ENCODE assay signal across 1 cellular context in genomic region chr19:42075616-42076374, GRCh38.
A peak's percentile ranks its signal among the peaks of the same experiment; 100 is the strongest.
TF ChIP-seq lines count a peak whose summit lies in the region.

Gene ZNF574 (plus strand): TSS chr19:42076166. CDS start chr19:42078607, 2,441 bp downstream.

TF ChIP-seq in HepG2, 621 proteins besides CTCF, POLR2A, EP300 and RAD21 (continued from another document and continues in another):
- TF ChIP-seq, protein P1, sequence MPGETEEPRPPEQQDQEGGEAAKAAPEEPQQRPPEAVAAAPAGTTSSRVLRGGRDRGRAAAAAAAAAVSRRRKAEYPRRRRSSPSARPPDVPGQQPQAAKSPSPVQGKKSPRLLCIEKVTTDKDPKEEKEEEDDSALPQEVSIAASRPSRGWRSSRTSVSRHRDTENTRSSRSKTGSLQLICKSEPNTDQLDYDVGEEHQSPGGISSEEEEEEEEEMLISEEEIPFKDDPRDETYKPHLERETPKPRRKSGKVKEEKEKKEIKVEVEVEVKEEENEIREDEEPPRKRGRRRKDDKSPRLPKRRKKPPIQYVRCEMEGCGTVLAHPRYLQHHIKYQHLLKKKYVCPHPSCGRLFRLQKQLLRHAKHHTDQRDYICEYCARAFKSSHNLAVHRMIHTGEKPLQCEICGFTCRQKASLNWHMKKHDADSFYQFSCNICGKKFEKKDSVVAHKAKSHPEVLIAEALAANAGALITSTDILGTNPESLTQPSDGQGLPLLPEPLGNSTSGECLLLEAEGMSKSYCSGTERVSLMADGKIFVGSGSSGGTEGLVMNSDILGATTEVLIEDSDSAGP (CRISPR knock-in tag; IDR thresholded peaks at IDR 0.05; ENCODE audit: borderline replicate concordance), result peak; percentile 69; the same call in 1 of the 2 replicates
- TF ChIP-seq, protein P2, sequence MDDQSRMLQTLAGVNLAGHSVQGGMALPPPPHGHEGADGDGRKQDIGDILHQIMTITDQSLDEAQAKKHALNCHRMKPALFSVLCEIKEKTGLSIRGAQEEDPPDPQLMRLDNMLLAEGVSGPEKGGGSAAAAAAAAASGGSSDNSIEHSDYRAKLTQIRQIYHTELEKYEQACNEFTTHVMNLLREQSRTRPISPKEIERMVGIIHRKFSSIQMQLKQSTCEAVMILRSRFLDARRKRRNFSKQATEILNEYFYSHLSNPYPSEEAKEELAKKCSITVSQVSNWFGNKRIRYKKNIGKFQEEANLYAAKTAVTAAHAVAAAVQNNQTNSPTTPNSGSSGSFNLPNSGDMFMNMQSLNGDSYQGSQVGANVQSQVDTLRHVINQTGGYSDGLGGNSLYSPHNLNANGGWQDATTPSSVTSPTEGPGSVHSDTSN (CRISPR knock-in tag; IDR thresholded peaks at IDR 0.05; ENCODE audit: borderline replicate concordance), result no peak
- TF ChIP-seq ZNF589 (CRISPR knock-in tag; conservative IDR thresholded peaks at IDR 0.05), result 0 out of 2 replicates have a peak, but pooled peaks have one; percentile 56
- TF ChIP-seq ZNF441 (CRISPR knock-in tag; IDR thresholded peaks at IDR 0.05; ENCODE audit: borderline replicate concordance), result peak; percentile 72; the same call in 1 of the 2 replicates
- 0 out of 2 replicates have a peak, but pooled peaks have one; percentile 31 for TF ChIP-seq RELA (CRISPR knock-in tag; IDR thresholded peaks at IDR 0.05)
- TF ChIP-seq NFKBIZ (CRISPR knock-in tag; IDR thresholded peaks at IDR 0.05), result no peak
- 0 out of 2 replicates have a peak, but pooled peaks have one; percentile 6 for TF ChIP-seq THAP7 (CRISPR knock-in tag; IDR thresholded peaks at IDR 0.05)
- 0 out of 2 replicates have a peak, but pooled peaks have one; percentile 31 for TF ChIP-seq ZNF33B (CRISPR knock-in tag; IDR thresholded peaks at IDR 0.05)
- no peak for TF ChIP-seq MTF2 (CRISPR knock-in tag; IDR thresholded peaks at IDR 0.05; ENCODE audit: borderline replicate concordance)
- TF ChIP-seq SKI (IDR thresholded peaks at IDR 0.05; ENCODE audit: partially characterized antibody), result peak; percentile 7
- peak; percentile 42 for TF ChIP-seq TBX2 (CRISPR knock-in tag; IDR thresholded peaks at IDR 0.05; ENCODE audit: borderline replicate concordance)
- TF ChIP-seq ZNF430 (CRISPR knock-in tag; IDR thresholded peaks at IDR 0.05), result 0 out of 2 replicates have a peak, but pooled peaks have one; percentile 29
- no peak for TF ChIP-seq ZNF569 (CRISPR knock-in tag; IDR thresholded peaks at IDR 0.05; ENCODE audit: borderline replicate concordance)
- TF ChIP-seq ZFP36L2 (CRISPR knock-in tag; IDR thresholded peaks at IDR 0.05), result no peak
- TF ChIP-seq, protein P3, sequence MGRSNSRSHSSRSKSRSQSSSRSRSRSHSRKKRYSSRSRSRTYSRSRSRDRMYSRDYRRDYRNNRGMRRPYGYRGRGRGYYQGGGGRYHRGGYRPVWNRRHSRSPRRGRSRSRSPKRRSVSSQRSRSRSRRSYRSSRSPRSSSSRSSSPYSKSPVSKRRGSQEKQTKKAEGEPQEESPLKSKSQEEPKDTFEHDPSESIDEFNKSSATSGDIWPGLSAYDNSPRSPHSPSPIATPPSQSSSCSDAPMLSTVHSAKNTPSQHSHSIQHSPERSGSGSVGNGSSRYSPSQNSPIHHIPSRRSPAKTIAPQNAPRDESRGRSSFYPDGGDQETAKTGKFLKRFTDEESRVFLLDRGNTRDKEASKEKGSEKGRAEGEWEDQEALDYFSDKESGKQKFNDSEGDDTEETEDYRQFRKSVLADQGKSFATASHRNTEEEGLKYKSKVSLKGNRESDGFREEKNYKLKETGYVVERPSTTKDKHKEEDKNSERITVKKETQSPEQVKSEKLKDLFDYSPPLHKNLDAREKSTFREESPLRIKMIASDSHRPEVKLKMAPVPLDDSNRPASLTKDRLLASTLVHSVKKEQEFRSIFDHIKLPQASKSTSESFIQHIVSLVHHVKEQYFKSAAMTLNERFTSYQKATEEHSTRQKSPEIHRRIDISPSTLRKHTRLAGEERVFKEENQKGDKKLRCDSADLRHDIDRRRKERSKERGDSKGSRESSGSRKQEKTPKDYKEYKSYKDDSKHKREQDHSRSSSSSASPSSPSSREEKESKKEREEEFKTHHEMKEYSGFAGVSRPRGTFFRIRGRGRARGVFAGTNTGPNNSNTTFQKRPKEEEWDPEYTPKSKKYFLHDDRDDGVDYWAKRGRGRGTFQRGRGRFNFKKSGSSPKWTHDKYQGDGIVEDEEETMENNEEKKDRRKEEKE (IDR thresholded peaks at IDR 0.05), result no peak
- TF ChIP-seq FOXP1 (IDR thresholded peaks at IDR 0.05), result no peak
- TF ChIP-seq FOXP1 (CRISPR knock-in tag; IDR thresholded peaks at IDR 0.05), result no peak
- no peak for TF ChIP-seq ADNP (CRISPR knock-in tag; IDR thresholded peaks at IDR 0.05)
- TF ChIP-seq DZIP1 (CRISPR knock-in tag; IDR thresholded peaks at IDR 0.05), result no peak
- TF ChIP-seq RXRA (CRISPR knock-in tag; IDR thresholded peaks at IDR 0.05), result peak; percentile 28; the same call in 1 of the 2 replicates
- TF ChIP-seq TGIF2 (CRISPR knock-in tag; IDR thresholded peaks at IDR 0.05), result peak; percentile 16; the same call in 1 of the 2 replicates
- TF ChIP-seq ZNF546 (CRISPR knock-in tag; conservative IDR thresholded peaks at IDR 0.05), result no peak
- TF ChIP-seq ZNF253 (CRISPR knock-in tag; IDR thresholded peaks at IDR 0.05; ENCODE audit: borderline replicate concordance), result 0 out of 2 replicates have a peak, but pooled peaks have one; percentile 2
- TF ChIP-seq HOXD1 (CRISPR knock-in tag; IDR thresholded peaks at IDR 0.05), result 0 out of 2 replicates have a peak, but pooled peaks have one; percentile 7
- TF ChIP-seq ZC3H4 (CRISPR knock-in tag; IDR thresholded peaks at IDR 0.05; ENCODE audit: borderline replicate concordance), result no peak
- peak; percentile 61 for TF ChIP-seq ZNF280B (CRISPR knock-in tag; IDR thresholded peaks at IDR 0.05; ENCODE audit: borderline replicate concordance)
- no peak for TF ChIP-seq CCAR2 (optimal IDR thresholded peaks at IDR 0.05; ENCODE audit: low read depth, low read length)
- TF ChIP-seq ZNF431 (CRISPR knock-in tag; IDR thresholded peaks at IDR 0.05; ENCODE audit: borderline replicate concordance, low read depth), result no peak; the same call in 1 of the 2 replicates
- TF ChIP-seq GATAD2A (CRISPR knock-in tag; IDR thresholded peaks at IDR 0.05), result peak; percentile 21; the same call in 1 of the 2 replicates
- peak; percentile 86 for TF ChIP-seq ATF7-NPFF (CRISPR knock-in tag; IDR thresholded peaks at IDR 0.05; ENCODE audit: low read depth)
- TF ChIP-seq ZNF570 (CRISPR knock-in tag; IDR thresholded peaks at IDR 0.05; ENCODE audit: borderline replicate concordance), result no peak
- no peak for TF ChIP-seq CEBPG (CRISPR knock-in tag; IDR thresholded peaks at IDR 0.05)
- TF ChIP-seq ZNF674 (CRISPR knock-in tag; IDR thresholded peaks at IDR 0.05; ENCODE audit: low read depth), result no peak
- no peak for TF ChIP-seq GABPA (IDR thresholded peaks at IDR 0.05; ENCODE audit: low read depth, low read length)
- TF ChIP-seq GABPA (CRISPR knock-in tag; IDR thresholded peaks at IDR 0.05; ENCODE audit: low read depth), result peak; percentile 43
- TF ChIP-seq KDM1A (CRISPR knock-in tag; IDR thresholded peaks at IDR 0.05), result no peak
- TF ChIP-seq SNAPC2 (CRISPR knock-in tag; IDR thresholded peaks at IDR 0.05), result 0 out of 2 replicates have a peak, but pooled peaks have one; percentile 34
- peak; percentile 87; the same call in 1 of the 2 replicates for TF ChIP-seq ZNF558 (CRISPR knock-in tag; IDR thresholded peaks at IDR 0.05; ENCODE audit: borderline replicate concordance)
- TF ChIP-seq SRSF4 (IDR thresholded peaks at IDR 0.05; ENCODE audit: low read depth, low read length, poor library complexity, severe bottlenecking), result no peak
- no peak for TF ChIP-seq MZF1 (CRISPR knock-in tag; IDR thresholded peaks at IDR 0.05; ENCODE audit: borderline replicate concordance)
- TF ChIP-seq HINFP (CRISPR knock-in tag; IDR thresholded peaks at IDR 0.05; ENCODE audit: low read depth), result peak; percentile 22; the same call in 1 of the 2 replicates
- no peak for TF ChIP-seq SRY (CRISPR knock-in tag; IDR thresholded peaks at IDR 0.05)
- TF ChIP-seq, protein P4, sequence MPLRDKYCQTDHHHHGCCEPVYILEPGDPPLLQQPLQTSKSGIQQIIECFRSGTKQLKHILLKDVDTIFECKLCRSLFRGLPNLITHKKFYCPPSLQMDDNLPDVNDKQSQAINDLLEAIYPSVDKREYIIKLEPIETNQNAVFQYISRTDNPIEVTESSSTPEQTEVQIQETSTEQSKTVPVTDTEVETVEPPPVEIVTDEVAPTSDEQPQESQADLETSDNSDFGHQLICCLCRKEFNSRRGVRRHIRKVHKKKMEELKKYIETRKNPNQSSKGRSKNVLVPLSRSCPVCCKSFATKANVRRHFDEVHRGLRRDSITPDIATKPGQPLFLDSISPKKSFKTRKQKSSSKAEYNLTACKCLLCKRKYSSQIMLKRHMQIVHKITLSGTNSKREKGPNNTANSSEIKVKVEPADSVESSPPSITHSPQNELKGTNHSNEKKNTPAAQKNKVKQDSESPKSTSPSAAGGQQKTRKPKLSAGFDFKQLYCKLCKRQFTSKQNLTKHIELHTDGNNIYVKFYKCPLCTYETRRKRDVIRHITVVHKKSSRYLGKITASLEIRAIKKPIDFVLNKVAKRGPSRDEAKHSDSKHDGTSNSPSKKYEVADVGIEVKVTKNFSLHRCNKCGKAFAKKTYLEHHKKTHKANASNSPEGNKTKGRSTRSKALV (CRISPR knock-in tag; IDR thresholded peaks at IDR 0.05), result 0 out of 2 replicates have a peak, but pooled peaks have one; percentile 37
- TF ChIP-seq SALL1 (CRISPR knock-in tag; IDR thresholded peaks at IDR 0.05), result peak; percentile 36
- TF ChIP-seq ZBTB37 (CRISPR knock-in tag; IDR thresholded peaks at IDR 0.05), result no peak
- TF ChIP-seq ZNF317 (CRISPR knock-in tag; IDR thresholded peaks at IDR 0.05), result peak; percentile 58; the same call in 1 of the 2 replicates
- TF ChIP-seq ETV6 (CRISPR knock-in tag; conservative IDR thresholded peaks at IDR 0.05), result peak; percentile 73
- TF ChIP-seq SP4 (CRISPR knock-in tag; IDR thresholded peaks at IDR 0.05), result peak; percentile 47; the same call in 1 of the 2 replicates
- no peak for TF ChIP-seq RFX1 (IDR thresholded peaks at IDR 0.05)
- TF ChIP-seq ZNF740 (CRISPR knock-in tag; IDR thresholded peaks at IDR 0.05), result 0 out of 2 replicates have a peak, but pooled peaks have one; percentile 16
- no peak for TF ChIP-seq MAFF (IDR thresholded peaks at IDR 0.05; ENCODE audit: low read depth, low read length)
- TF ChIP-seq SPEN (CRISPR knock-in tag; IDR thresholded peaks at IDR 0.05; ENCODE audit: low read depth), result peak; percentile 52
- no peak for TF ChIP-seq ATAD3A (CRISPR knock-in tag; IDR thresholded peaks at IDR 0.05)
- TF ChIP-seq CCDC6 (CRISPR knock-in tag; IDR thresholded peaks at IDR 0.05), result peak; percentile 32; the same call in 1 of the 2 replicates
- TF ChIP-seq NFE2L2 (IDR thresholded peaks at IDR 0.05; ENCODE audit: low read length), result no peak
